Comparison of ENCODE assay signal across 7 cellular contexts in genomic region chr2:96760036-96760985, GRCh38. TPM values are rescaled to one million over a fixed set of nuclear protein-coding genes. Genes with fewer than 3 reads are reported as not detected.
A peak's percentile ranks its signal among the peaks of the same experiment; 100 is the strongest.
DNase-seq lines count a peak whose midpoint lies in the region; ATAC-seq, FAIRE-seq and TF ChIP-seq lines count a peak whose summit lies in the region.

TSS of gene CNNM4 (plus strand) at chr2:96760902. CDS start at chr2:96761000, 98 bp downstream.

- no peaks in the 10 kb centered on the region for H3K9me3 ChIP-seq in hepatocyte (ENCODE audit: low read depth)

- peak within 1 kb of the TSS; percentile 84 for H3K27ac Mint-ChIP-seq in T-helper 2 cell treated with Interferon-gamma antibody and Interleukin-4, amounts not matched to agents 5 μg/mL and 100 μg/mL, for 36 hours

- DNase-seq in GM18507 (ENCODE audit: extremely low spot score, insufficient read length, low read depth) (peak; percentile 83), NCI-H1930 (lab: John Stamatoyannopoulos, UW) (peak; percentile 91 to 93), astrocyte of the cerebellum (ENCODE audit: low read depth) (peak; percentile 68), hepatocyte (ENCODE audit: low spot score) (peak; percentile 98), retina (peak; percentile 92)
- DNase-seq in T-helper 2 cell treated with Interferon-gamma antibody and Interleukin-4, amounts not matched to agents 5 μg/mL and 100 μg/mL, for 36 hours (ENCODE audit: low spot score) = peak; percentile 92

- no peaks in the 10 kb centered on the region for H3K9me2 ChIP-seq in hepatocyte (replicated peaks; ENCODE audit: insufficient read depth)

- peaks cover 43% of the 10 kb centered on the region for H3K4me1 Mint-ChIP-seq in T-helper 2 cell treated with Interferon-gamma antibody and Interleukin-4, amounts not matched to agents 5 μg/mL and 100 μg/mL, for 36 hours (ENCODE audit: low read depth)

- TF ChIP-seq CTCF in astrocyte of the cerebellum (IDR thresholded peaks at IDR 0.05; ENCODE audit: low read depth, low read length, missing control alignments) = no peak
- TF ChIP-seq CTCF in hepatocyte (IDR thresholded peaks at IDR 0.05; ENCODE audit: poor library complexity) = no peak

- in situ Hi-C loops in astrocyte of the cerebellum (cut with HindIII; ENCODE audit: low sequenced_read_pairs) = no loop called here

- peaks cover 43% of the 10 kb centered on the region for H3K79me2 ChIP-seq in hepatocyte

- H4K20me1 ChIP-seq in hepatocyte (ENCODE audit: insufficient read depth, poor library complexity, severe bottlenecking) = no peaks in the 10 kb centered on the region

- H3K4me2 ChIP-seq in hepatocyte = peak within 1 kb of the TSS; percentile 82

- peak; percentile 79 for FAIRE-seq in GM18507 (lab: Jason Lieb, UNC)

- H3K36me3 Mint-ChIP-seq in T-helper 2 cell treated with Interferon-gamma antibody and Interleukin-4, amounts not matched to agents 5 μg/mL and 100 μg/mL, for 36 hours (ENCODE audit: low read depth) = no peaks in the 10 kb centered on the region

- peak within 1 kb of the TSS; percentile 38 for H2AFZ ChIP-seq in hepatocyte

- no peaks in the 10 kb centered on the region for H3K9me3 Mint-ChIP-seq in T-helper 2 cell treated with Interferon-gamma antibody and Interleukin-4, amounts not matched to agents 5 μg/mL and 100 μg/mL, for 36 hours

- peaks cover 43% of the 10 kb centered on the region for H3K4me1 ChIP-seq in hepatocyte (ENCODE audit: insufficient read depth)

- H3K4me3 ChIP-seq in astrocyte of the cerebellum (ENCODE audit: low read depth, low read length) (peak within 1 kb of the TSS; percentile 55), hepatocyte (peak within 1 kb of the TSS; percentile 57)

- 13% methylated on average over 25 of the region's 62 CpGs for WGBS in hepatocyte (ENCODE audit: low lambda C conversion rate, missing lambda C conversion rate)

- peak within 1 kb of the TSS; percentile 75 for H3K27ac ChIP-seq in hepatocyte

- no peaks in the 10 kb centered on the region for H3K27me3 Mint-ChIP-seq in T-helper 2 cell treated with Interferon-gamma antibody and Interleukin-4, amounts not matched to agents 5 μg/mL and 100 μg/mL, for 36 hours (ENCODE audit: low read depth)

- no peaks in the 10 kb centered on the region for H3K36me3 ChIP-seq in hepatocyte (replicated peaks; ENCODE audit: insufficient read depth, low read depth)

- H3K27me3 ChIP-seq in hepatocyte = no peaks in the 10 kb centered on the region

- peak; percentile 69 for ATAC-seq in HG02973 (IDR thresholded peaks at IDR 0.05; ENCODE audit: unreplicated experiment)

- H3K4me3 Mint-ChIP-seq in T-helper 2 cell treated with Interferon-gamma antibody and Interleukin-4, amounts not matched to agents 5 μg/mL and 100 μg/mL, for 36 hours = peak within 1 kb of the TSS; percentile 83

RNA-seq across cellular contexts. Expression of gene CNNM4, which starts in this region (rescaled TPM):
- total RNA-seq in hepatocyte = 10.8 and 11.0 TPM in 2 replicates
- 8.8 and 11.3 TPM in 2 replicates for polyA plus RNA-seq in hepatocyte

Comparison
In these comparisons a context has a peak if more than half of its experiments do, and no peak if none do; other contexts are left out.
1. Peak in every context shown above with its lines: DNase-seq, ATAC-seq, H3K4me3 ChIP-seq and H3K27ac ChIP-seq.